In the genomic region with DNA sequence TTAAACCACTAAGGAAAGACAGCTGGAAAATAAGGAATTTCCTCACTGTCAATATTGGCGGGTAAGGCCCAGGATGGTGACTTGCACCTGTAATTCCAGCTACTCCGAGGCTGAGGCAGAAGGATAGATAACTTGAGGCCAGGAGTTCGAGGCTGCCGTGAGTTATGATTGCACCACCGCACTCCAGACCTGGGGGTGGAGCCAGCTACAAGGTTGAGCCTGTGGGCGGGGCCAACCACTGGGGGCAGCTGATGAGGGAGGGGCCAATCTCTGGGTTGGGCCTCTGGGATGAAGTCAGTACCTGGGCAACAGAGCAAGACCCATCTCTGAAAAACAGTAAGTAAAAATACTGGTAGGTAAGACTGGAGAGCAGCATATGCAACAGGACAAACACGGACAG, we compare ENCODE assay signal across 14 cellular contexts.
"Had no signal": no experiment of that assay in that cellular context is flagged by ENCODE, and none has a peak within 500 bp of the region (broad histone marks: within the 10 kb centered on the region; RNA-seq: fewer than 3 reads in every experiment).

No MANE protein-coding gene starts in this region.

- H3K9me3 ChIP-seq: pancreas had no signal

- H3K4me3 Mint-ChIP-seq: activated naive CD8-positive, alpha-beta T cell; endodermal cell; neural progenitor cell; stimulated activated naive B cell treated with anti-CD40 and anti-IgM and Interleukin-4, amounts not matched to agents 10 μg/mL and 1 μg/mL and 100 μg/mL, for 72 hours had no signal

- DNase-seq: anterior cingulate cortex; dermis blood vessel endothelial cell; endodermal cell; hippocampal formation; kidney glomerular epithelial cell; mesendoderm; pancreas; retina; stimulated activated naive B cell treated with anti-CD40 and anti-IgM and Interleukin-4, amounts not matched to agents 10 μg/mL and 1 μg/mL and 100 μg/mL, for 72 hours; trophoblast cell; WERI-Rb-1 had no signal

- H3K4me1 Mint-ChIP-seq: neural progenitor cell had no signal

- H3K36me3 Mint-ChIP-seq: activated naive CD8-positive, alpha-beta T cell; neural progenitor cell; stimulated activated naive B cell treated with anti-CD40 and anti-IgM and Interleukin-4, amounts not matched to agents 10 μg/mL and 1 μg/mL and 100 μg/mL, for 72 hours had no signal

- H3K27ac Mint-ChIP-seq: activated T-helper 2 cell treated with anti-CD3 and anti-CD28 coated beads, Interferon-gamma antibody, Interleukin-2, Interleukin-4, amounts not matched to agents 10 μg/mL and 5 μg/mL and 100 μg/mL, durations not matched to agents 14 hours and 24 hours and 36 hours; endodermal cell; neural progenitor cell; stimulated activated naive B cell treated with anti-CD40 and anti-IgM and Interleukin-4, amounts not matched to agents 10 μg/mL and 1 μg/mL and 100 μg/mL, for 72 hours had no signal

- H3K4me3 ChIP-seq: neural progenitor cell, pancreas had no signal

- H3K4me1 ChIP-seq: neural progenitor cell, pancreas had no signal

- ATAC-seq: pancreas; stimulated activated naive B cell treated with anti-CD40 and anti-IgM and Interleukin-4, amounts not matched to agents 10 μg/mL and 1 μg/mL and 100 μg/mL, for 72 hours had no signal

- H3K27ac ChIP-seq: neural progenitor cell, pancreas, WERI-Rb-1 had no signal

- H3K27me3 Mint-ChIP-seq: activated naive CD8-positive, alpha-beta T cell; stimulated activated naive B cell treated with anti-CD40 and anti-IgM and Interleukin-4, amounts not matched to agents 10 μg/mL and 1 μg/mL and 100 μg/mL, for 72 hours had no signal

- H3K9me3 Mint-ChIP-seq: endodermal cell, neural progenitor cell had no signal

- H3K27me3 ChIP-seq: neural progenitor cell, pancreas had no signal

- H3K36me3 ChIP-seq: neural progenitor cell, pancreas, WERI-Rb-1 had no signal
